ENCODE assay signal across 12 cellular contexts in genomic region chr2:19046986-19047780, GRCh38.
DNase-seq lines count a peak whose midpoint lies in the region; ATAC-seq and TF ChIP-seq lines count a peak whose summit lies in the region.
"Had no signal": no experiment of that assay in that cellular context is flagged by ENCODE, and none has a peak within 500 bp of the region (broad histone marks: within the 10 kb centered on the region; RNA-seq: fewer than 3 reads in every experiment).

No MANE protein-coding gene starts in this region.

- no peaks in the 10 kb centered on the region for H3K27me3 Mint-ChIP-seq in stimulated activated naive B cell treated with anti-CD40 and anti-IgM and Interleukin-4, amounts not matched to agents 10 μg/mL and 1 μg/mL and 100 μg/mL, for 72 hours
- no peaks in the 10 kb centered on the region for H3K27me3 Mint-ChIP-seq in activated CD8-positive, alpha-beta T cell treated with anti-CD3 and anti-CD28 coated beads, Interleukin-2, amount 10 ng/mL, durations not matched to agents 7 days and 5 days (ENCODE audit: low read depth)
- H3K27me3 Mint-ChIP-seq: activated CD8-positive, alpha-beta memory T cell treated with anti-CD3 and anti-CD28 coated beads, Interleukin-2, amount 10 ng/mL, durations not matched to agents 7 days and 5 days had no signal

- no peaks in the 10 kb centered on the region for H3K9me3 Mint-ChIP-seq in stimulated activated naive B cell treated with anti-CD40 and anti-IgM and Interleukin-4, amounts not matched to agents 10 μg/mL and 1 μg/mL and 100 μg/mL, for 72 hours
- H3K9me3 Mint-ChIP-seq in activated CD8-positive, alpha-beta T cell treated with anti-CD3 and anti-CD28 coated beads, Interleukin-2, amount 10 ng/mL, durations not matched to agents 7 days and 5 days (ENCODE audit: insufficient read depth): no peaks in the 10 kb centered on the region
- H3K9me3 Mint-ChIP-seq: stimulated activated effector memory CD8-positive, alpha-beta T cell treated with anti-CD3 and anti-CD28 coated beads, Interleukin-12 subunit alpha, Interleukin-12 subunit beta, amount 100 ng/mL, for 72 hours had no signal

- no peak overlapping the region for H3K4me3 ChIP-seq in astrocyte of the spinal cord (ENCODE audit: low read depth, low read length)
- H3K4me3 ChIP-seq: colonic mucosa had no signal

- peak; percentile 46 for DNase-seq in astrocyte of the spinal cord (ENCODE audit: low read depth, low spot score)
- DNase-seq in stimulated activated naive B cell treated with anti-CD40 and anti-IgM and Interleukin-4, amounts not matched to agents 10 μg/mL and 1 μg/mL and 100 μg/mL, for 72 hours: no peak
- DNase-seq in activated CD8-positive, alpha-beta T cell treated with anti-CD3 and anti-CD28 coated beads, Interleukin-2, amount 10 ng/mL, durations not matched to agents 7 days and 5 days: no peak
- DNase-seq in NCI-H128 (lab: John Stamatoyannopoulos, UW; ENCODE audit: unreplicated experiment): no peak
- no peak for DNase-seq in mesenteric fat pad (ENCODE audit: low spot score)
- no peak for DNase-seq in NCI-H2227 treated with DMSO at 0.1 percent for 48 hours (lab: John Stamatoyannopoulos, UW)
- DNase-seq: activated CD8-positive, alpha-beta memory T cell treated with anti-CD3 and anti-CD28 coated beads, Interleukin-2, amount 10 ng/mL, durations not matched to agents 7 days and 5 days; colonic mucosa; KG1 had no signal

- no peaks in the 10 kb centered on the region for H3K4me1 Mint-ChIP-seq in stimulated activated naive B cell treated with anti-CD40 and anti-IgM and Interleukin-4, amounts not matched to agents 10 μg/mL and 1 μg/mL and 100 μg/mL, for 72 hours
- no peaks in the 10 kb centered on the region for H3K4me1 Mint-ChIP-seq in activated CD8-positive, alpha-beta T cell treated with anti-CD3 and anti-CD28 coated beads, Interleukin-2, amount 10 ng/mL, durations not matched to agents 7 days and 5 days (ENCODE audit: low read depth)
- H3K4me1 Mint-ChIP-seq: activated CD8-positive, alpha-beta memory T cell treated with anti-CD3 and anti-CD28 coated beads, Interleukin-2, amount 10 ng/mL, durations not matched to agents 7 days and 5 days; stimulated activated effector memory CD8-positive, alpha-beta T cell treated with anti-CD3 and anti-CD28 coated beads, Interleukin-12 subunit alpha, Interleukin-12 subunit beta, amount 100 ng/mL, for 72 hours had no signal

- no peak for TF ChIP-seq CTCF in astrocyte of the spinal cord (IDR thresholded peaks at IDR 0.05; ENCODE audit: low read depth, low read length)

- in situ Hi-C loops in astrocyte of the spinal cord (cut with HindIII; ENCODE audit: low sequenced_read_pairs): no loop called here

- no peak overlapping the region for H3K27ac Mint-ChIP-seq in stimulated activated naive B cell treated with anti-CD40 and anti-IgM and Interleukin-4, amounts not matched to agents 10 μg/mL and 1 μg/mL and 100 μg/mL, for 72 hours
- H3K27ac Mint-ChIP-seq in activated CD8-positive, alpha-beta T cell treated with anti-CD3 and anti-CD28 coated beads, Interleukin-2, amount 10 ng/mL, durations not matched to agents 7 days and 5 days: no peak overlapping the region
- H3K27ac Mint-ChIP-seq: activated CD8-positive, alpha-beta memory T cell treated with anti-CD3 and anti-CD28 coated beads, Interleukin-2, amount 10 ng/mL, durations not matched to agents 7 days and 5 days; stimulated activated effector memory CD8-positive, alpha-beta T cell treated with anti-CD3 and anti-CD28 coated beads, Interleukin-12 subunit alpha, Interleukin-12 subunit beta, amount 100 ng/mL, for 72 hours had no signal

- POLR2A ChIA-PET in activated CD8-positive, alpha-beta T cell treated with anti-CD3 and anti-CD28 coated beads, Interleukin-2, amount 10 ng/mL, durations not matched to agents 7 days and 5 days (lab: Charles Lee): no interaction called here

- ATAC-seq in GM19395 (IDR thresholded peaks at IDR 0.05; ENCODE audit: unreplicated experiment) (peak; percentile 89), HG02870 (IDR thresholded peaks at IDR 0.05; ENCODE audit: unreplicated experiment) (peak; percentile 84)
- ATAC-seq in stimulated activated naive B cell treated with anti-CD40 and anti-IgM and Interleukin-4, amounts not matched to agents 10 μg/mL and 1 μg/mL and 100 μg/mL, for 72 hours (replicated peaks): peak; percentile 12 to 59
- ATAC-seq in activated CD8-positive, alpha-beta T cell treated with anti-CD3 and anti-CD28 coated beads, Interleukin-2, amount 10 ng/mL, durations not matched to agents 7 days and 5 days: no peak
- ATAC-seq: activated CD8-positive, alpha-beta memory T cell treated with anti-CD3 and anti-CD28 coated beads, Interleukin-2, amount 10 ng/mL, durations not matched to agents 7 days and 5 days; stimulated activated effector memory CD8-positive, alpha-beta T cell treated with anti-CD3 and anti-CD28 coated beads, Interleukin-12 subunit alpha, Interleukin-12 subunit beta, amount 100 ng/mL, for 72 hours had no signal

- H3K36me3 Mint-ChIP-seq in stimulated activated naive B cell treated with anti-CD40 and anti-IgM and Interleukin-4, amounts not matched to agents 10 μg/mL and 1 μg/mL and 100 μg/mL, for 72 hours: no peaks in the 10 kb centered on the region
- no peaks in the 10 kb centered on the region for H3K36me3 Mint-ChIP-seq in activated CD8-positive, alpha-beta T cell treated with anti-CD3 and anti-CD28 coated beads, Interleukin-2, amount 10 ng/mL, durations not matched to agents 7 days and 5 days (ENCODE audit: low read depth)
- H3K36me3 Mint-ChIP-seq: activated CD8-positive, alpha-beta memory T cell treated with anti-CD3 and anti-CD28 coated beads, Interleukin-2, amount 10 ng/mL, durations not matched to agents 7 days and 5 days; stimulated activated effector memory CD8-positive, alpha-beta T cell treated with anti-CD3 and anti-CD28 coated beads, Interleukin-12 subunit alpha, Interleukin-12 subunit beta, amount 100 ng/mL, for 72 hours had no signal

- no peak overlapping the region for H3K4me3 Mint-ChIP-seq in stimulated activated naive B cell treated with anti-CD40 and anti-IgM and Interleukin-4, amounts not matched to agents 10 μg/mL and 1 μg/mL and 100 μg/mL, for 72 hours
- no peak overlapping the region for H3K4me3 Mint-ChIP-seq in activated CD8-positive, alpha-beta T cell treated with anti-CD3 and anti-CD28 coated beads, Interleukin-2, amount 10 ng/mL, durations not matched to agents 7 days and 5 days
- H3K4me3 Mint-ChIP-seq: activated CD8-positive, alpha-beta memory T cell treated with anti-CD3 and anti-CD28 coated beads, Interleukin-2, amount 10 ng/mL, durations not matched to agents 7 days and 5 days; stimulated activated effector memory CD8-positive, alpha-beta T cell treated with anti-CD3 and anti-CD28 coated beads, Interleukin-12 subunit alpha, Interleukin-12 subunit beta, amount 100 ng/mL, for 72 hours had no signal

- CTCF ChIA-PET in activated CD8-positive, alpha-beta T cell treated with anti-CD3 and anti-CD28 coated beads, Interleukin-2, amount 10 ng/mL, durations not matched to agents 7 days and 5 days (lab: Charles Lee): no interaction called here
